In the genomic region with DNA sequence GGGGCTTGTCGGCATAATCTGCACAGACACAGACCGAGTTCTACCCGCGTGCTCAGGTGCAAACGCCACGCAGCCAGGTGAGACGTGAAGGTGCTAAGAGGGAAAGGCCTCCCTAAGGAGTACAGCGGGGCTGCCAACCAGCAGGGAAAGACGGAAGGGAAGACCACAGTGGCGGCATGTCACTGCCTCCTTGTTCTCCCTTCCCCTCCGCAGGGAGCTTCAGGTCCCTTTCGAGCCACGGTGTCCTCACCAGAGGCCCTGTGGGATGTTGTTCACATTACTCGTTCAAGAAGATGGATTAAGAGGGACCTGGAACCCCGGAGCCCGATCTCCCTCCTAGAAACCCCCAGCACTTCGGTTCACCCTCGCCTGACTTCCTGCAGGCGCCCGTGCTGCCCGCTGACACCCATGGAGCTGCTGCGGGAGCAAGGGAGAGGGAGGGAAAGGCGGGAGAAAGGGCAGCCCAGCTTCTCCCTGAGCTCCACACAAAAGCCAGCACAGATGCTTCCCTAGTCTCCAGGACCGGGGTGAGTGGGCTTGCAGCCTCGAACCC, we compare ENCODE assay signal across 8 cellular contexts. TPM values are rescaled to one million over a fixed set of nuclear protein-coding genes. Genes with fewer than 3 reads are reported as not detected.
DNase-seq lines count a peak whose midpoint lies in the region; ATAC-seq lines count a peak whose summit lies in the region.

No MANE protein-coding gene starts in this region.

- ATAC-seq in Right ventricle myocardium inferior (peak; percentile 23), left cardiac atrium (peak; percentile 41 to 56)
- ATAC-seq in activated naive CD4-positive, alpha-beta T cell treated with anti-CD3 and anti-CD28 coated beads, Interleukin-2, amount 50 U/mL, for 72 hours: no peak

- H3K9ac ChIP-seq in HUES64 (ENCODE audit: low read depth, low read length): peak overlapping the region; percentile 97

- WGBS in HUES64: 4% methylated on average over 25 of the region's 25 CpGs

- H3K36me3 Mint-ChIP-seq in activated naive CD4-positive, alpha-beta T cell treated with anti-CD3 and anti-CD28 coated beads, Interleukin-2, amount 50 U/mL, for 72 hours: peaks cover 37 to 42% of the 10 kb centered on the region in 2 donors

- H3K27ac Mint-ChIP-seq in activated naive CD4-positive, alpha-beta T cell treated with anti-CD3 and anti-CD28 coated beads, Interleukin-2, amount 50 U/mL, for 72 hours: peak overlapping the region; percentile 84

- H3K4me1 ChIP-seq in HUES64 (ENCODE audit: insufficient read depth, low read length): peaks cover 10% of the 10 kb centered on the region; the same call in 1 of the 2 replicates

- peak overlapping the region; percentile 84 for H3K4me3 ChIP-seq in HUES64 (ENCODE audit: low read length)

- peak overlapping the region; percentile 92 for H3K27ac ChIP-seq in HUES64 (ENCODE audit: low read depth, low read length)

- H3K9me3 ChIP-seq in HUES64 (ENCODE audit: insufficient read depth, low read depth, low read length): no peaks in the 10 kb centered on the region

- H3K9me3 Mint-ChIP-seq in activated naive CD4-positive, alpha-beta T cell treated with anti-CD3 and anti-CD28 coated beads, Interleukin-2, amount 50 U/mL, for 72 hours: no peaks in the 10 kb centered on the region

- no peaks in the 10 kb centered on the region for H3K27me3 ChIP-seq in HUES64 (ENCODE audit: insufficient read depth, low read length)

- DNase-seq in Right ventricle myocardium inferior (ENCODE audit: missing footprints) (no peak), cardiac septum (ENCODE audit: low spot score) (no peak), left cardiac atrium (no peak), renal cortical epithelial cell (ENCODE audit: low read depth) (peak; percentile 3), NCI-H2029 treated with DMSO at 0.1 percent for 48 hours (lab: John Stamatoyannopoulos, UW) (no peak), iPS-NIHi11 (ENCODE audit: low spot score) (no peak)
- DNase-seq in activated naive CD4-positive, alpha-beta T cell treated with anti-CD3 and anti-CD28 coated beads, Interleukin-2, amount 50 U/mL, for 72 hours (ENCODE audit: low spot score in 2 of 2): peak in 1 of 2 donors; percentile 17

- intact Hi-C loops in Right ventricle myocardium inferior (cut with DNase I) (loop anchor here (5.0 kb wide), 2 partner anchors 200 to 420 kb away; partner anchors contain the start of gene TPPP), cardiac septum (cut with DNase I) (no loop called here), left cardiac atrium (cut with DNase I) (no loop called here)

- H3K36me3 ChIP-seq in HUES64 (ENCODE audit: insufficient read depth, low read length): peaks cover 79% of the 10 kb centered on the region

RNA-seq across cellular contexts. Expression of gene BRD9, which starts 0.7 kb away (rescaled TPM):
- total RNA-seq in Right ventricle myocardium inferior: 27.9 TPM
- 25.9 TPM for total RNA-seq in cardiac septum
- 32.3 TPM for polyA plus RNA-seq in HUES64 (2013, experiment 1 of 2)
- 34.2 TPM for polyA plus RNA-seq in HUES64 (2013, experiment 2 of 2)
- total RNA-seq in activated naive CD4-positive, alpha-beta T cell treated with anti-CD3 and anti-CD28 coated beads, Interleukin-2, amount 50 U/mL, for 72 hours: 10 to 100 TPM; 60.4 to 61.7 TPM
- 10 to 100 TPM; 26.8 to 39.3 TPM for total RNA-seq in left cardiac atrium
- 34.2 and 45.4 TPM in 2 replicates for total RNA-seq in renal cortical epithelial cell

RNA-seq across cellular contexts. Expression of gene TRIP13, which starts 0.8 kb away (rescaled TPM):
- total RNA-seq in Right ventricle myocardium inferior (0.38 TPM), cardiac septum (0.57 TPM), left cardiac atrium (1 to 10 TPM in 1 of 2 donors, under 1 TPM in 1; 0.88 to 1.1 TPM), renal cortical epithelial cell (4.3 and 32.1 TPM in 2 replicates)
- 40.2 TPM for polyA plus RNA-seq in HUES64 (2013, experiment 1 of 2)
- 35.9 TPM for polyA plus RNA-seq in HUES64 (2013, experiment 2 of 2)
- 10 to 100 TPM; 20.1 to 25.5 TPM for total RNA-seq in activated naive CD4-positive, alpha-beta T cell treated with anti-CD3 and anti-CD28 coated beads, Interleukin-2, amount 50 U/mL, for 72 hours

RNA-seq across cellular contexts. Expression of gene ZDHHC11, which starts 41.1 kb away (rescaled TPM):
- total RNA-seq in Right ventricle myocardium inferior: 38.0 TPM
- total RNA-seq in cardiac septum: 10.6 TPM
- 7.2 TPM for polyA plus RNA-seq in HUES64 (2013, experiment 1 of 2)
- polyA plus RNA-seq in HUES64 (2013, experiment 2 of 2): 5.5 TPM
- 10 to 100 TPM in 1 of 2 donors, 1 to 10 TPM in 1; 3.4 to 19.3 TPM for total RNA-seq in activated naive CD4-positive, alpha-beta T cell treated with anti-CD3 and anti-CD28 coated beads, Interleukin-2, amount 50 U/mL, for 72 hours
- 10 to 100 TPM; 31.1 to 36.7 TPM for total RNA-seq in left cardiac atrium
- under 0.01 and 2.3 TPM in 2 replicates for total RNA-seq in renal cortical epithelial cell

Comparison
In these comparisons a context has a peak if more than half of its experiments do, and no peak if none do; other contexts are left out.
1. ATAC-seq: peak in Right ventricle myocardium inferior (single experiment) and left cardiac atrium (2 of 2); none in activated naive CD4-positive, alpha-beta T cell treated with anti-CD3 and anti-CD28 coated beads, Interleukin-2, amount 50 U/mL, for 72 hours (0 of 2).